8 cellular contexts compared by ENCODE assay signal in genomic region chr17:66191607-66192377, GRCh38. TPM values are rescaled to one million over a fixed set of nuclear protein-coding genes. Genes with fewer than 3 reads are reported as not detected.
DNase-seq lines count a peak whose midpoint lies in the region; ATAC-seq and TF ChIP-seq lines count a peak whose summit lies in the region.

Gene CEP112, minus strand, starts transcription at chr17:66192133.

- H3K4me3 Mint-ChIP-seq in chondrocyte (ENCODE audit: unreplicated experiment), result peak within 1 kb of the TSS; percentile 92

- no peaks in the 10 kb centered on the region for H3K9me3 Mint-ChIP-seq in chondrocyte (ENCODE audit: low read depth)

- peaks cover 3% of the 10 kb centered on the region for H3K36me3 Mint-ChIP-seq in chondrocyte (ENCODE audit: low read depth)

- ATAC-seq in HG03045 (IDR thresholded peaks at IDR 0.05; ENCODE audit: unreplicated experiment), result peak; percentile 76

- H3K27me3 Mint-ChIP-seq in chondrocyte (ENCODE audit: low read depth), result no peaks in the 10 kb centered on the region

- peak; percentile 98 for DNase-seq in NCI-H2227 (lab: John Stamatoyannopoulos, UW; ENCODE audit: unreplicated experiment)
- peak; percentile 67 to 76 for DNase-seq in activated CD4-positive, alpha-beta T cell treated with anti-CD3 and anti-CD28 coated beads for 24 hours (ENCODE audit: low read depth in 2 of 2)
- DNase-seq in chondrocyte (ENCODE audit: low spot score), result no peak
- DNase-seq in kidney glomerular epithelial cell (lab: John Stamatoyannopoulos, UW), result peak; percentile 69
- peak; percentile 63 to 72 for DNase-seq in stimulated activated CD4-positive, alpha-beta T cell treated with anti-CD3 and anti-CD28 coated beads, Interleukin-15, amount 100 ng/mL, for 48 hours (ENCODE audit: low read depth in 2 of 2)
- DNase-seq in NCI-H1694 (lab: John Stamatoyannopoulos, UW), result no peak

- H3K27ac Mint-ChIP-seq in chondrocyte (ENCODE audit: unreplicated experiment), result peak within 1 kb of the TSS; percentile 88

- TF ChIP-seq CTCF in GM12875 (IDR thresholded peaks at IDR 0.05; ENCODE audit: borderline replicate concordance, insufficient read depth, low read depth, low read length), result no peak
- peak; percentile 42 for TF ChIP-seq CTCF in chondrocyte (IDR thresholded peaks at IDR 0.05)

- H3K4me3 ChIP-seq in GM12875 (ENCODE audit: low read depth, low read length), result peak within 1 kb of the TSS; percentile 40

- peaks cover 23% of the 10 kb centered on the region for H3K4me1 Mint-ChIP-seq in chondrocyte (ENCODE audit: low read depth)

RNA-seq across cellular contexts. Expression of gene CEP112, which starts in this region (rescaled TPM):
- total RNA-seq in chondrocyte, result 13.5 to 21.8 TPM (median 16.6 TPM) in 3 replicates

Comparison
In these comparisons a context has a peak if more than half of its experiments do, and no peak if none do; other contexts are left out.
1. DNase-seq: peak in NCI-H2227 (single experiment), activated CD4-positive, alpha-beta T cell treated with anti-CD3 and anti-CD28 coated beads for 24 hours (2 of 2), kidney glomerular epithelial cell (single experiment) and stimulated activated CD4-positive, alpha-beta T cell treated with anti-CD3 and anti-CD28 coated beads, Interleukin-15, amount 100 ng/mL, for 48 hours (2 of 2); none in chondrocyte (single experiment) and NCI-H1694 (single experiment).